Comparison of ENCODE assay signal across 1 cellular context in genomic region chr13:72851678-72852014, GRCh38.
TF ChIP-seq lines count a peak whose summit lies in the region.

No MANE protein-coding gene starts in this region.

TF ChIP-seq in HepG2, 621 proteins besides CTCF, POLR2A, EP300 and RAD21:
- TF ChIP-seq SOX5 (CRISPR knock-in tag; IDR thresholded peaks at IDR 0.05; ENCODE audit: borderline replicate concordance), result no peak
- no peak for TF ChIP-seq MIER2 (CRISPR knock-in tag; IDR thresholded peaks at IDR 0.05)
- TF ChIP-seq, protein P1, sequence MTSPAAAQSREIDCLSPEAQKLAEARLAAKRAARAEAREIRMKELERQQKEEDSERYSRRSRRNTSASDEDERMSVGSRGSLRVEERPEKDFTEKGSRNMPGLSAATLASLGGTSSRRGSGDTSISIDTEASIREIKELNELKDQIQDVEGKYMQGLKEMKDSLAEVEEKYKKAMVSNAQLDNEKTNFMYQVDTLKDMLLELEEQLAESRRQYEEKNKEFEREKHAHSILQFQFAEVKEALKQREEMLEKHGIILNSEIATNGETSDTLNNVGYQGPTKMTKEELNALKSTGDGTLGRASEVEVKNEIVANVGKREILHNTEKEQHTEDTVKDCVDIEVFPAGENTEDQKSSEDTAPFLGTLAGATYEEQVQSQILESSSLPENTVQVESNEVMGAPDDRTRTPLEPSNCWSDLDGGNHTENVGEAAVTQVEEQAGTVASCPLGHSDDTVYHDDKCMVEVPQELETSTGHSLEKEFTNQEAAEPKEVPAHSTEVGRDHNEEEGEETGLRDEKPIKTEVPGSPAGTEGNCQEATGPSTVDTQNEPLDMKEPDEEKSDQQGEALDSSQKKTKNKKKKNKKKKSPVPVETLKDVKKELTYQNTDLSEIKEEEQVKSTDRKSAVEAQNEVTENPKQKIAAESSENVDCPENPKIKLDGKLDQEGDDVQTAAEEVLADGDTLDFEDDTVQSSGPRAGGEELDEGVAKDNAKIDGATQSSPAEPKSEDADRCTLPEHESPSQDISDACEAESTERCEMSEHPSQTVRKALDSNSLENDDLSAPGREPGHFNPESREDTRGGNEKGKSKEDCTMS (CRISPR knock-in tag; conservative IDR thresholded peaks at IDR 0.05), result no peak
- TF ChIP-seq, protein P2, sequence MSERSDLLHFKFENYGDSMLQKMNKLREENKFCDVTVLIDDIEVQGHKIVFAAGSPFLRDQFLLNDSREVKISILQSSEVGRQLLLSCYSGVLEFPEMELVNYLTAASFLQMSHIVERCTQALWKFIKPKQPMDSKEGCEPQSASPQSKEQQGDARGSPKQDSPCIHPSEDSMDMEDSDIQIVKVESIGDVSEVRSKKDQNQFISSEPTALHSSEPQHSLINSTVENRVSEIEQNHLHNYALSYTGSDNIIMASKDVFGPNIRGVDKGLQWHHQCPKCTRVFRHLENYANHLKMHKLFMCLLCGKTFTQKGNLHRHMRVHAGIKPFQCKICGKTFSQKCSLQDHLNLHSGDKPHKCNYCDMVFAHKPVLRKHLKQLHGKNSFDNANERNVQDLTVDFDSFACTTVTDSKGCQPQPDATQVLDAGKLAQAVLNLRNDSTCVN (CRISPR knock-in tag; IDR thresholded peaks at IDR 0.05; ENCODE audit: borderline replicate concordance), result no peak
